In genomic region chr11:107963091-107963490, GRCh38 we compare ENCODE assay signal across 40 cellular contexts. TPM values are rescaled to one million over a fixed set of nuclear protein-coding genes. Genes with fewer than 3 reads are reported as not detected.
"Had no signal": no experiment of that assay in that cellular context is flagged by ENCODE, and none has a peak within 500 bp of the region (broad histone marks: within the 10 kb centered on the region; RNA-seq: fewer than 3 reads in every experiment).

No MANE protein-coding gene starts in this region.

- H3K36me3 Mint-ChIP-seq: activated naive CD4-positive, alpha-beta T cell treated with anti-CD3 and anti-CD28 coated beads, Interleukin-2, amount 10 ng/mL, durations not matched to agents 7 days and 5 days; activated naive CD4-positive, alpha-beta T cell treated with anti-CD3 and anti-CD28 coated beads, Interleukin-2, amount 50 U/mL, for 24 hours; activated naive CD4-positive, alpha-beta T cell treated with anti-CD3 and anti-CD28 coated beads, Interleukin-2, amount 50 U/mL, for 72 hours; activated naive CD8-positive, alpha-beta T cell; activated naive CD8-positive, alpha-beta T cell treated with anti-CD3 and anti-CD28 coated beads for 36 hours; activated naive CD8-positive, alpha-beta T cell treated with anti-CD3 and anti-CD28 coated beads, Interleukin-2, amount 10 ng/mL, durations not matched to agents 7 days and 5 days had no signal

- ATAC-seq: activated naive CD4-positive, alpha-beta T cell treated with anti-CD3 and anti-CD28 coated beads, Interleukin-2, amount 50 U/mL, for 72 hours; activated naive CD8-positive, alpha-beta T cell treated with anti-CD3 and anti-CD28 coated beads, Interleukin-2, amount 50 U/mL, for 24 hours; activated T-cell treated with anti-CD3 and anti-CD28 coated beads, Interleukin-2, amount 50 U/mL, for 4 hours; activated T-cell treated with anti-CD3 and anti-CD28 coated beads, Interleukin-2, amount 50 U/mL, for 72 hours; activated T-helper 17 cell treated with anti-CD3 and anti-CD28 coated beads, Interleukin-2, amount 50 U/mL, for 72 hours; body of pancreas had no signal

- H3K4me1 ChIP-seq: adrenal gland, ascending aorta, body of pancreas, breast epithelium had no signal

- H3K4me3 Mint-ChIP-seq: activated naive CD4-positive, alpha-beta T cell treated with anti-CD3 and anti-CD28 coated beads for 36 hours; activated naive CD4-positive, alpha-beta T cell treated with anti-CD3 and anti-CD28 coated beads, Interleukin-2, amount 10 ng/mL, durations not matched to agents 7 days and 5 days; activated naive CD4-positive, alpha-beta T cell treated with anti-CD3 and anti-CD28 coated beads, Interleukin-2, amount 50 U/mL, for 24 hours; activated naive CD8-positive, alpha-beta T cell; activated naive CD8-positive, alpha-beta T cell treated with anti-CD3 and anti-CD28 coated beads for 36 hours; activated naive CD8-positive, alpha-beta T cell treated with anti-CD3 and anti-CD28 coated beads, Interleukin-2, amount 10 ng/mL, durations not matched to agents 7 days and 5 days; activated naive CD8-positive, alpha-beta T cell treated with anti-CD3 and anti-CD28 coated beads, Interleukin-2, amount 50 U/mL, for 24 hours; activated T-cell treated with anti-CD3 and anti-CD28 coated beads, Interleukin-2, amount 50 U/mL, for 24 hours; activated T-cell treated with anti-CD3 and anti-CD28 coated beads, Interleukin-2, amount 50 U/mL, for 4 hours; activated T-cell treated with anti-CD3 and anti-CD28 coated beads, Interleukin-2, amount 50 U/mL, for 72 hours; activated T-helper 1 cell treated with anti-CD3 and anti-CD28 coated beads, Interleukin-12 subunit alpha, Interleukin-12 subunit beta, Interleukin-2, Interleukin-4 antibody, amounts not matched to agents 30 ng/mL and 10 ng/mL and 1 ng/mL, durations not matched to agents 14 hours and 24 hours and 36 hours; activated T-helper 17 cell treated with anti-CD3 and anti-CD28 coated beads, Interleukin-2, amount 50 U/mL, for 72 hours; brain; central memory CD8-positive, alpha-beta T cell had no signal

- H3K27ac ChIP-seq: adrenal gland, ascending aorta, body of pancreas, brain microvascular endothelial cell, breast epithelium, cardiac muscle cell had no signal

- H3K27me3 Mint-ChIP-seq: brain had no signal

- H3K4me1 Mint-ChIP-seq: activated naive CD4-positive, alpha-beta T cell treated with anti-CD3 and anti-CD28 coated beads, Interleukin-2, amount 10 ng/mL, durations not matched to agents 7 days and 5 days; activated naive CD4-positive, alpha-beta T cell treated with anti-CD3 and anti-CD28 coated beads, Interleukin-2, amount 50 U/mL, for 24 hours; activated naive CD8-positive, alpha-beta T cell treated with anti-CD3 and anti-CD28 coated beads for 36 hours; activated naive CD8-positive, alpha-beta T cell treated with anti-CD3 and anti-CD28 coated beads, Interleukin-2, amount 10 ng/mL, durations not matched to agents 7 days and 5 days; activated naive CD8-positive, alpha-beta T cell treated with anti-CD3 and anti-CD28 coated beads, Interleukin-2, amount 50 U/mL, for 24 hours; activated T-helper 17 cell treated with anti-CD3 and anti-CD28 coated beads, Interleukin-2, amount 50 U/mL, for 72 hours; brain; central memory CD8-positive, alpha-beta T cell had no signal

- H3K9me3 Mint-ChIP-seq: activated naive CD4-positive, alpha-beta T cell treated with anti-CD3 and anti-CD28 coated beads for 36 hours; activated naive CD4-positive, alpha-beta T cell treated with anti-CD3 and anti-CD28 coated beads, Interleukin-2, amount 10 ng/mL, durations not matched to agents 7 days and 5 days; activated naive CD4-positive, alpha-beta T cell treated with anti-CD3 and anti-CD28 coated beads, Interleukin-2, amount 50 U/mL, for 24 hours; activated naive CD4-positive, alpha-beta T cell treated with anti-CD3 and anti-CD28 coated beads, Interleukin-2, amount 50 U/mL, for 72 hours; activated naive CD8-positive, alpha-beta T cell treated with anti-CD3 and anti-CD28 coated beads for 36 hours; activated naive CD8-positive, alpha-beta T cell treated with anti-CD3 and anti-CD28 coated beads, Interleukin-2, amount 10 ng/mL, durations not matched to agents 7 days and 5 days; activated naive CD8-positive, alpha-beta T cell treated with anti-CD3 and anti-CD28 coated beads, Interleukin-2, amount 50 U/mL, for 24 hours; activated T-cell treated with anti-CD3 and anti-CD28 coated beads, Interleukin-2, amount 50 U/mL, for 24 hours; activated T-cell treated with anti-CD3 and anti-CD28 coated beads, Interleukin-2, amount 50 U/mL, for 4 hours; activated T-cell treated with anti-CD3 and anti-CD28 coated beads, Interleukin-2, amount 50 U/mL, for 72 hours; activated T-helper 1 cell treated with anti-CD3 and anti-CD28 coated beads, Interleukin-12 subunit alpha, Interleukin-12 subunit beta, Interleukin-2, Interleukin-4 antibody, amounts not matched to agents 30 ng/mL and 10 ng/mL and 1 ng/mL, durations not matched to agents 14 hours and 24 hours and 36 hours; activated T-helper 17 cell treated with anti-CD3 and anti-CD28 coated beads, Interleukin-2, amount 50 U/mL, for 72 hours; activated T-helper 2 cell treated with anti-CD3 and anti-CD28 coated beads, Interferon-gamma antibody, Interleukin-2, Interleukin-4, amounts not matched to agents 10 μg/mL and 5 μg/mL and 100 μg/mL, durations not matched to agents 14 hours and 24 hours and 36 hours; brain; central memory CD8-positive, alpha-beta T cell had no signal

- H3K4me3 ChIP-seq: adrenal gland, ascending aorta, body of pancreas, breast epithelium, cardiac muscle cell had no signal

- H3K27ac Mint-ChIP-seq: activated naive CD4-positive, alpha-beta T cell treated with anti-CD3 and anti-CD28 coated beads for 36 hours; activated naive CD4-positive, alpha-beta T cell treated with anti-CD3 and anti-CD28 coated beads, Interleukin-2, amount 10 ng/mL, durations not matched to agents 7 days and 5 days; activated naive CD4-positive, alpha-beta T cell treated with anti-CD3 and anti-CD28 coated beads, Interleukin-2, amount 50 U/mL, for 24 hours; activated naive CD4-positive, alpha-beta T cell treated with anti-CD3 and anti-CD28 coated beads, Interleukin-2, amount 50 U/mL, for 72 hours; activated naive CD8-positive, alpha-beta T cell; activated naive CD8-positive, alpha-beta T cell treated with anti-CD3 and anti-CD28 coated beads for 36 hours; activated naive CD8-positive, alpha-beta T cell treated with anti-CD3 and anti-CD28 coated beads, Interleukin-2, amount 10 ng/mL, durations not matched to agents 7 days and 5 days; activated naive CD8-positive, alpha-beta T cell treated with anti-CD3 and anti-CD28 coated beads, Interleukin-2, amount 50 U/mL, for 24 hours; activated T-cell treated with anti-CD3 and anti-CD28 coated beads, Interleukin-2, amount 50 U/mL, for 24 hours; activated T-cell treated with anti-CD3 and anti-CD28 coated beads, Interleukin-2, amount 50 U/mL, for 72 hours; activated T-helper 1 cell treated with anti-CD3 and anti-CD28 coated beads, Interleukin-12 subunit alpha, Interleukin-12 subunit beta, Interleukin-2, Interleukin-4 antibody, amounts not matched to agents 30 ng/mL and 10 ng/mL and 1 ng/mL, durations not matched to agents 14 hours and 24 hours and 36 hours; activated T-helper 17 cell treated with anti-CD3 and anti-CD28 coated beads, Interleukin-2, amount 50 U/mL, for 72 hours; activated T-helper 2 cell treated with anti-CD3 and anti-CD28 coated beads, Interferon-gamma antibody, Interleukin-2, Interleukin-4, amounts not matched to agents 10 μg/mL and 5 μg/mL and 100 μg/mL, durations not matched to agents 14 hours and 24 hours and 36 hours had no signal

- H3K9me3 ChIP-seq: adrenal gland, ascending aorta, body of pancreas, breast epithelium had no signal

- H3K27me3 ChIP-seq: adrenal gland, ascending aorta, body of pancreas, brain microvascular endothelial cell, breast epithelium, cardiac muscle cell had no signal

- DNase-seq: activated effector memory CD4-positive, alpha-beta T cell treated with anti-CD3 and anti-CD28 coated beads, Interleukin-2, amount 50 U/mL, for 16 hours; activated effector memory CD4-positive, alpha-beta T cell treated with Interleukin-2 at 50 U/mL for 16 hours; activated gamma-delta T cell; activated gamma-delta T cell treated with Interleukin-2 at 50 U/mL for 16 hours; activated naive CD4-positive, alpha-beta T cell; activated naive CD4-positive, alpha-beta T cell treated with anti-CD3 and anti-CD28 coated beads for 36 hours; activated naive CD4-positive, alpha-beta T cell treated with anti-CD3 and anti-CD28 coated beads, Interleukin-2, amount 10 ng/mL, durations not matched to agents 7 days and 5 days; activated naive CD4-positive, alpha-beta T cell treated with anti-CD3 and anti-CD28 coated beads, Interleukin-2, amount 50 U/mL, for 16 hours; activated naive CD4-positive, alpha-beta T cell treated with Interleukin-2 at 50 U/mL for 16 hours; activated naive CD8-positive, alpha-beta T cell treated with anti-CD3 and anti-CD28 coated beads for 36 hours; activated naive CD8-positive, alpha-beta T cell treated with anti-CD3 and anti-CD28 coated beads, Interleukin-2, amount 10 ng/mL, durations not matched to agents 7 days and 5 days; activated naive CD8-positive, alpha-beta T cell treated with anti-CD3 and anti-CD28 coated beads, Interleukin-2, amount 50 U/mL, for 24 hours; activated T-cell treated with anti-CD3 and anti-CD28 coated beads for 4 hours; activated T-cell treated with anti-CD3 and anti-CD28 coated beads, Interleukin-2, amount 50 U/mL, for 1 hour; activated T-cell treated with anti-CD3 and anti-CD28 coated beads, Interleukin-2, amount 50 U/mL, for 24 hours; activated T-cell treated with anti-CD3 and anti-CD28 coated beads, Interleukin-2, amount 50 U/mL, for 4 hours; activated T-cell treated with anti-CD3 and anti-CD28 coated beads, Interleukin-2, amount 50 U/mL, for 48 hours; activated T-cell treated with anti-CD3 and anti-CD28 coated beads, Interleukin-2, amount 50 U/mL, for 72 hours; adrenal gland; amniotic stem cell; amygdala; anterior cingulate cortex; aorta; body of pancreas; brain microvascular endothelial cell; caudate nucleus; central memory CD4-positive, alpha-beta T cell; cerebellar nuclear complex had no signal

- H3K36me3 ChIP-seq: adrenal gland, ascending aorta, brain microvascular endothelial cell, breast epithelium, cardiac muscle cell had no signal

RNA-seq across cellular contexts. Expression of gene RAB39A, which starts 34.8 kb away (rescaled TPM):
- total RNA-seq: activated naive CD4-positive, alpha-beta T cell treated with anti-CD3 and anti-CD28 coated beads for 36 hours; activated T-helper 1 cell treated with anti-CD3 and anti-CD28 coated beads, Interleukin-12 subunit alpha, Interleukin-12 subunit beta, Interleukin-2, Interleukin-4 antibody, amounts not matched to agents 30 ng/mL and 10 ng/mL and 1 ng/mL, durations not matched to agents 14 hours and 24 hours and 36 hours; activated T-helper 2 cell treated with anti-CD3 and anti-CD28 coated beads, Interferon-gamma antibody, Interleukin-2, Interleukin-4, amounts not matched to agents 10 μg/mL and 5 μg/mL and 100 μg/mL, durations not matched to agents 14 hours and 24 hours and 36 hours; ascending aorta; bronchial epithelial cell had no signal
- polyA plus RNA-seq: cardiac muscle cell had no signal
